ENCODE assay signal across 8 cellular contexts in genomic region chr11:34105079-34105956, GRCh38. TPM values are rescaled to one million over a fixed set of nuclear protein-coding genes. Genes with fewer than 3 reads are reported as not detected.
DNase-seq lines count a peak whose midpoint lies in the region; ATAC-seq and TF ChIP-seq lines count a peak whose summit lies in the region.

TSS of gene NAT10 (plus strand) at chr11:34105629. CDS start at chr11:34108226, 2,597 bp downstream.

- DNase-seq in NCI-H187 treated with DMSO at 0.1 percent for 48 hours (lab: John Stamatoyannopoulos, UW) (peak; percentile 95), anterior cingulate cortex (lab: John Stamatoyannopoulos, UW) (peak; percentile 43 to 98 (median 92)), right atrium auricular region (ENCODE audit: low spot score) (peak; percentile 99), pulmonary artery endothelial cell (ENCODE audit: low read depth, low spot score) (peak; percentile 97), uterus (peak; percentile 97 to 98)

- TF ChIP-seq CTCF in right atrium auricular region (IDR thresholded peaks at IDR 0.05): no peak
- TF ChIP-seq CTCF in uterus (IDR thresholded peaks at IDR 0.05): peak in 3 of 4 experiments; percentile 12 to 30 (median 23)

- H3K4me3 ChIP-seq in right atrium auricular region: peak within 1 kb of the TSS; percentile 60 to 92
- peak within 1 kb of the TSS; percentile 66 to 90 for H3K4me3 ChIP-seq in uterus

- H3K9me3 ChIP-seq in right atrium auricular region (no peaks in the 10 kb centered on the region), uterus (no peaks in the 10 kb centered on the region)

- intact Hi-C loops in T-helper 2 cell treated with Interferon-gamma antibody and Interleukin-4, amounts not matched to agents 100 ng/mL and 5 ng/mL, for 36 hours (cut with micrococcal nuclease): loop anchor here (1.0 to 10.0 kb wide), 6 partner anchors 19 to 371 kb away; partner anchors contain the start of genes ABTB2, CAPRIN1 and CD59
- intact Hi-C loops in uterus (cut with DNase I; ENCODE audit: low total_unique reads): loop anchor here (5.0 kb wide), 1 partner anchor 53 kb away; the partner anchor contains the start of gene CAPRIN1

- H3K27ac ChIP-seq in right atrium auricular region: peak within 1 kb of the TSS; percentile 87 to 93
- peak within 1 kb of the TSS; percentile 92 to 97 for H3K27ac ChIP-seq in uterus

- peak; percentile 89 for ATAC-seq in GM18502 (IDR thresholded peaks at IDR 0.05; ENCODE audit: poor library complexity, unreplicated experiment)
- peak; percentile 94 for ATAC-seq in HG02970 (IDR thresholded peaks at IDR 0.05; ENCODE audit: low FRiP score, unreplicated experiment)

- peak; percentile 74 to 83 for TF ChIP-seq POLR2A in uterus (IDR thresholded peaks at IDR 0.05)

- H3K4me1 ChIP-seq in right atrium auricular region (peaks cover 0 to 15% of the 10 kb centered on the region in 2 donors), uterus (peaks cover 4 to 5% of the 10 kb centered on the region in 2 donors)

- H3K27me3 ChIP-seq in right atrium auricular region: no peaks in the 10 kb centered on the region
- no peaks in the 10 kb centered on the region for H3K27me3 ChIP-seq in uterus

- peaks cover 20% of the 10 kb centered on the region for H3K36me3 ChIP-seq in right atrium auricular region
- no peaks in the 10 kb centered on the region for H3K36me3 ChIP-seq in uterus

RNA-seq across cellular contexts. Expression of gene NAT10, which starts in this region (rescaled TPM):
- total RNA-seq in T-helper 2 cell treated with Interferon-gamma antibody and Interleukin-4, amounts not matched to agents 100 ng/mL and 5 ng/mL, for 36 hours: 92.1 and 95.0 TPM in 2 replicates
- total RNA-seq in right atrium auricular region: 10 to 100 TPM; 13.3 to 16.0 TPM
- 23.2 and 27.5 TPM in 2 replicates for total RNA-seq in pulmonary artery endothelial cell
- total RNA-seq in uterus: 10 to 100 TPM; 18.5 to 54.0 (median 22.9) TPM

Comparison
In these comparisons a context has a peak if more than half of its experiments do, and no peak if none do; other contexts are left out.
1. Peak in every context shown above with its lines: DNase-seq, ATAC-seq, H3K4me3 ChIP-seq and H3K27ac ChIP-seq.
2. CTCF ChIP-seq: peak in uterus (3 of 4); none in right atrium auricular region (0 of 2).